Comparison of ENCODE assay signal across 40 cellular contexts in the genomic region with DNA sequence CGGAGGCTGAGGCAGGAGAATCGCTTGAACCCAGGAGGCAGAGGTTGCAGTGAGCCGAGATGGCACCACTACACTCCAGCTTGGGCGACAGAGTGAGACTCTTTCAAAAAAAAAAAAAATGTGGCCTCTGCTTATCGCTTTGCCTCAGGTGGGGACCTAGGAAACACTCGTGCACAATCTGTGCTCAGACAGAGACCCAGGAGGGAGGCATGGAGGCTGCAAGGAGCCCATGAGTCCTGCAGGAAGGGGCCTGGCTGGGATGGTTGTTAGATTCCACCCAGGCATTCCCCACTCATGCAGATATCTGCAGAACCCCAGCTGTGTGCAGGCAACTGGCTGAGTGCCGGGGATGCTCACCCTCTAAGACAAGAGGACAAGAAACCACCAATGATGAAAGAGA. TPM values are rescaled to one million over a fixed set of nuclear protein-coding genes. Genes with fewer than 3 reads are reported as not detected.
"Had no signal": no experiment of that assay in that cellular context is flagged by ENCODE, and none has a peak within 500 bp of the region (broad histone marks: within the 10 kb centered on the region; RNA-seq: fewer than 3 reads in every experiment).

No MANE protein-coding gene starts in this region.

- DNase-seq: activated effector memory CD4-positive, alpha-beta T cell treated with anti-CD3 and anti-CD28 coated beads, Interleukin-2, amount 50 U/mL, for 16 hours; activated effector memory CD4-positive, alpha-beta T cell treated with Interleukin-2 at 50 U/mL for 16 hours; activated gamma-delta T cell; activated gamma-delta T cell treated with Interleukin-2 at 50 U/mL for 16 hours; activated naive CD4-positive, alpha-beta T cell; activated naive CD4-positive, alpha-beta T cell treated with anti-CD3 and anti-CD28 coated beads for 36 hours; activated naive CD4-positive, alpha-beta T cell treated with anti-CD3 and anti-CD28 coated beads, Interleukin-2, amount 10 ng/mL, durations not matched to agents 7 days and 5 days; activated naive CD4-positive, alpha-beta T cell treated with anti-CD3 and anti-CD28 coated beads, Interleukin-2, amount 50 U/mL, for 16 hours; activated naive CD4-positive, alpha-beta T cell treated with Interleukin-2 at 50 U/mL for 16 hours; activated naive CD8-positive, alpha-beta T cell treated with anti-CD3 and anti-CD28 coated beads for 36 hours; activated naive CD8-positive, alpha-beta T cell treated with anti-CD3 and anti-CD28 coated beads, Interleukin-2, amount 10 ng/mL, durations not matched to agents 7 days and 5 days; activated naive CD8-positive, alpha-beta T cell treated with anti-CD3 and anti-CD28 coated beads, Interleukin-2, amount 50 U/mL, for 24 hours; activated T-cell treated with anti-CD3 and anti-CD28 coated beads, Interleukin-2, amount 50 U/mL, for 1 hour; activated T-cell treated with anti-CD3 and anti-CD28 coated beads, Interleukin-2, amount 50 U/mL, for 24 hours; activated T-cell treated with anti-CD3 and anti-CD28 coated beads, Interleukin-2, amount 50 U/mL, for 4 hours; activated T-cell treated with anti-CD3 and anti-CD28 coated beads, Interleukin-2, amount 50 U/mL, for 48 hours; activated T-cell treated with anti-CD3 and anti-CD28 coated beads, Interleukin-2, amount 50 U/mL, for 72 hours; adrenal gland; amniotic stem cell; amygdala; anterior cingulate cortex; aorta; body of pancreas; brain microvascular endothelial cell; caudate nucleus; central memory CD4-positive, alpha-beta T cell; cerebellar nuclear complex had no signal

- H3K4me1 ChIP-seq: adrenal gland, ascending aorta, breast epithelium had no signal

- H3K36me3 ChIP-seq: adrenal gland, ascending aorta, brain microvascular endothelial cell, breast epithelium, cardiac muscle cell had no signal

- H3K4me3 Mint-ChIP-seq: activated naive CD4-positive, alpha-beta T cell treated with anti-CD3 and anti-CD28 coated beads for 36 hours; activated naive CD4-positive, alpha-beta T cell treated with anti-CD3 and anti-CD28 coated beads, Interleukin-2, amount 10 ng/mL, durations not matched to agents 7 days and 5 days; activated naive CD4-positive, alpha-beta T cell treated with anti-CD3 and anti-CD28 coated beads, Interleukin-2, amount 50 U/mL, for 24 hours; activated naive CD8-positive, alpha-beta T cell; activated naive CD8-positive, alpha-beta T cell treated with anti-CD3 and anti-CD28 coated beads for 36 hours; activated naive CD8-positive, alpha-beta T cell treated with anti-CD3 and anti-CD28 coated beads, Interleukin-2, amount 10 ng/mL, durations not matched to agents 7 days and 5 days; activated naive CD8-positive, alpha-beta T cell treated with anti-CD3 and anti-CD28 coated beads, Interleukin-2, amount 50 U/mL, for 24 hours; activated T-cell treated with anti-CD3 and anti-CD28 coated beads, Interleukin-2, amount 50 U/mL, for 24 hours; activated T-cell treated with anti-CD3 and anti-CD28 coated beads, Interleukin-2, amount 50 U/mL, for 4 hours; activated T-cell treated with anti-CD3 and anti-CD28 coated beads, Interleukin-2, amount 50 U/mL, for 72 hours; activated T-helper 1 cell treated with anti-CD3 and anti-CD28 coated beads, Interleukin-12 subunit alpha, Interleukin-12 subunit beta, Interleukin-2, Interleukin-4 antibody, amounts not matched to agents 30 ng/mL and 10 ng/mL and 1 ng/mL, durations not matched to agents 14 hours and 24 hours and 36 hours; activated T-helper 17 cell treated with anti-CD3 and anti-CD28 coated beads, Interleukin-2, amount 50 U/mL, for 72 hours; brain; central memory CD8-positive, alpha-beta T cell had no signal

- H3K27ac ChIP-seq: adrenal gland, ascending aorta, body of pancreas, brain microvascular endothelial cell, breast epithelium, cardiac muscle cell had no signal

- FAIRE-seq: astrocyte, bronchial epithelial cell had no signal

- ATAC-seq: activated naive CD4-positive, alpha-beta T cell treated with anti-CD3 and anti-CD28 coated beads, Interleukin-2, amount 50 U/mL, for 72 hours; activated naive CD8-positive, alpha-beta T cell treated with anti-CD3 and anti-CD28 coated beads, Interleukin-2, amount 50 U/mL, for 24 hours; activated T-cell treated with anti-CD3 and anti-CD28 coated beads, Interleukin-2, amount 50 U/mL, for 4 hours; activated T-cell treated with anti-CD3 and anti-CD28 coated beads, Interleukin-2, amount 50 U/mL, for 72 hours; activated T-helper 17 cell treated with anti-CD3 and anti-CD28 coated beads, Interleukin-2, amount 50 U/mL, for 72 hours; body of pancreas had no signal

- H3K4me3 ChIP-seq: adrenal gland, ascending aorta, body of pancreas, breast epithelium, cardiac muscle cell had no signal

- H3K9me3 ChIP-seq: adrenal gland, ascending aorta, body of pancreas, breast epithelium had no signal

- H3K36me3 Mint-ChIP-seq: activated naive CD4-positive, alpha-beta T cell treated with anti-CD3 and anti-CD28 coated beads, Interleukin-2, amount 10 ng/mL, durations not matched to agents 7 days and 5 days; activated naive CD4-positive, alpha-beta T cell treated with anti-CD3 and anti-CD28 coated beads, Interleukin-2, amount 50 U/mL, for 24 hours; activated naive CD4-positive, alpha-beta T cell treated with anti-CD3 and anti-CD28 coated beads, Interleukin-2, amount 50 U/mL, for 72 hours; activated naive CD8-positive, alpha-beta T cell; activated naive CD8-positive, alpha-beta T cell treated with anti-CD3 and anti-CD28 coated beads for 36 hours; activated naive CD8-positive, alpha-beta T cell treated with anti-CD3 and anti-CD28 coated beads, Interleukin-2, amount 10 ng/mL, durations not matched to agents 7 days and 5 days; brain had no signal

- H3K27me3 Mint-ChIP-seq: activated naive CD4-positive, alpha-beta T cell treated with anti-CD3 and anti-CD28 coated beads, Interleukin-2, amount 50 U/mL, for 24 hours; activated naive CD8-positive, alpha-beta T cell; activated naive CD8-positive, alpha-beta T cell treated with anti-CD3 and anti-CD28 coated beads for 36 hours; activated naive CD8-positive, alpha-beta T cell treated with anti-CD3 and anti-CD28 coated beads, Interleukin-2, amount 10 ng/mL, durations not matched to agents 7 days and 5 days; activated T-cell treated with anti-CD3 and anti-CD28 coated beads, Interleukin-2, amount 50 U/mL, for 24 hours; central memory CD8-positive, alpha-beta T cell had no signal

- H3K4me1 Mint-ChIP-seq: activated naive CD4-positive, alpha-beta T cell treated with anti-CD3 and anti-CD28 coated beads, Interleukin-2, amount 50 U/mL, for 24 hours; activated naive CD8-positive, alpha-beta T cell treated with anti-CD3 and anti-CD28 coated beads, Interleukin-2, amount 50 U/mL, for 24 hours; activated T-helper 17 cell treated with anti-CD3 and anti-CD28 coated beads, Interleukin-2, amount 50 U/mL, for 72 hours had no signal

- H3K9me3 Mint-ChIP-seq: activated naive CD4-positive, alpha-beta T cell treated with anti-CD3 and anti-CD28 coated beads for 36 hours; activated naive CD4-positive, alpha-beta T cell treated with anti-CD3 and anti-CD28 coated beads, Interleukin-2, amount 10 ng/mL, durations not matched to agents 7 days and 5 days; activated naive CD4-positive, alpha-beta T cell treated with anti-CD3 and anti-CD28 coated beads, Interleukin-2, amount 50 U/mL, for 24 hours; activated naive CD4-positive, alpha-beta T cell treated with anti-CD3 and anti-CD28 coated beads, Interleukin-2, amount 50 U/mL, for 72 hours; activated naive CD8-positive, alpha-beta T cell treated with anti-CD3 and anti-CD28 coated beads for 36 hours; activated naive CD8-positive, alpha-beta T cell treated with anti-CD3 and anti-CD28 coated beads, Interleukin-2, amount 10 ng/mL, durations not matched to agents 7 days and 5 days; activated naive CD8-positive, alpha-beta T cell treated with anti-CD3 and anti-CD28 coated beads, Interleukin-2, amount 50 U/mL, for 24 hours; activated T-cell treated with anti-CD3 and anti-CD28 coated beads, Interleukin-2, amount 50 U/mL, for 24 hours; activated T-cell treated with anti-CD3 and anti-CD28 coated beads, Interleukin-2, amount 50 U/mL, for 4 hours; activated T-cell treated with anti-CD3 and anti-CD28 coated beads, Interleukin-2, amount 50 U/mL, for 72 hours; activated T-helper 1 cell treated with anti-CD3 and anti-CD28 coated beads, Interleukin-12 subunit alpha, Interleukin-12 subunit beta, Interleukin-2, Interleukin-4 antibody, amounts not matched to agents 30 ng/mL and 10 ng/mL and 1 ng/mL, durations not matched to agents 14 hours and 24 hours and 36 hours; activated T-helper 17 cell treated with anti-CD3 and anti-CD28 coated beads, Interleukin-2, amount 50 U/mL, for 72 hours; activated T-helper 2 cell treated with anti-CD3 and anti-CD28 coated beads, Interferon-gamma antibody, Interleukin-2, Interleukin-4, amounts not matched to agents 10 μg/mL and 5 μg/mL and 100 μg/mL, durations not matched to agents 14 hours and 24 hours and 36 hours; central memory CD8-positive, alpha-beta T cell had no signal

- H3K27me3 ChIP-seq: adrenal gland, body of pancreas, brain microvascular endothelial cell, cardiac muscle cell had no signal

- H3K27ac Mint-ChIP-seq: activated naive CD4-positive, alpha-beta T cell treated with anti-CD3 and anti-CD28 coated beads for 36 hours; activated naive CD4-positive, alpha-beta T cell treated with anti-CD3 and anti-CD28 coated beads, Interleukin-2, amount 10 ng/mL, durations not matched to agents 7 days and 5 days; activated naive CD4-positive, alpha-beta T cell treated with anti-CD3 and anti-CD28 coated beads, Interleukin-2, amount 50 U/mL, for 24 hours; activated naive CD4-positive, alpha-beta T cell treated with anti-CD3 and anti-CD28 coated beads, Interleukin-2, amount 50 U/mL, for 72 hours; activated naive CD8-positive, alpha-beta T cell; activated naive CD8-positive, alpha-beta T cell treated with anti-CD3 and anti-CD28 coated beads for 36 hours; activated naive CD8-positive, alpha-beta T cell treated with anti-CD3 and anti-CD28 coated beads, Interleukin-2, amount 10 ng/mL, durations not matched to agents 7 days and 5 days; activated naive CD8-positive, alpha-beta T cell treated with anti-CD3 and anti-CD28 coated beads, Interleukin-2, amount 50 U/mL, for 24 hours; activated T-cell treated with anti-CD3 and anti-CD28 coated beads, Interleukin-2, amount 50 U/mL, for 24 hours; activated T-cell treated with anti-CD3 and anti-CD28 coated beads, Interleukin-2, amount 50 U/mL, for 72 hours; activated T-helper 1 cell treated with anti-CD3 and anti-CD28 coated beads, Interleukin-12 subunit alpha, Interleukin-12 subunit beta, Interleukin-2, Interleukin-4 antibody, amounts not matched to agents 30 ng/mL and 10 ng/mL and 1 ng/mL, durations not matched to agents 14 hours and 24 hours and 36 hours; activated T-helper 17 cell treated with anti-CD3 and anti-CD28 coated beads, Interleukin-2, amount 50 U/mL, for 72 hours; activated T-helper 2 cell treated with anti-CD3 and anti-CD28 coated beads, Interferon-gamma antibody, Interleukin-2, Interleukin-4, amounts not matched to agents 10 μg/mL and 5 μg/mL and 100 μg/mL, durations not matched to agents 14 hours and 24 hours and 36 hours had no signal

RNA-seq across cellular contexts. Expression of a gene that starts 52.9 kb away (rescaled TPM):
- total RNA-seq: ascending aorta, body of pancreas had no signal
